8 cellular contexts compared by ENCODE assay signal in genomic region chr11:66347425-66348276, GRCh38. TPM values are rescaled to one million over a fixed set of nuclear protein-coding genes. Genes with fewer than 3 reads are reported as not detected.
A peak's percentile ranks its signal among the peaks of the same experiment; 100 is the strongest.
DNase-seq lines count a peak whose midpoint lies in the region; TF ChIP-seq lines count a peak whose summit lies in the region.

Gene B4GAT1, minus strand, starts transcription at chr11:66347629. Its CDS starts 84 bp downstream, at chr11:66347545.

- TF ChIP-seq CTCF in LNCaP clone FGC (IDR thresholded peaks at IDR 0.05; ENCODE audit: control insufficient read depth, extremely low read depth, insufficient read depth) (no peak), fibroblast of the aortic adventitia (IDR thresholded peaks at IDR 0.05; ENCODE audit: insufficient read depth, low read length) (no peak), nephron (IDR thresholded peaks at IDR 0.05; ENCODE audit: unreplicated experiment in 3 of 3) (no peak)

- TF ChIP-seq POLR2A in Raji (IDR thresholded peaks at IDR 0.05; ENCODE audit: insufficient read depth, low read depth, low read length): peak; percentile 68

- H3K9me3 Mint-ChIP-seq in nephron: no peaks in the 10 kb centered on the region

- H3K4me3 Mint-ChIP-seq in nephron: peak within 1 kb of the TSS; percentile 96 to 98 (median 98)

- peaks cover 13% of the 10 kb centered on the region for H3K36me3 Mint-ChIP-seq in nephron (ENCODE audit: low read depth)

- H3K27ac Mint-ChIP-seq in nephron: peak within 1 kb of the TSS; percentile 95 to 96 (median 96)

- H3K27me3 Mint-ChIP-seq in nephron (ENCODE audit: low read depth): peaks cover 5% of the 10 kb centered on the region

- H3K4me1 Mint-ChIP-seq in nephron: peaks cover 34% of the 10 kb centered on the region

- DNase-seq in AG08396 (ENCODE audit: low spot score) (peak; percentile 83), GM19240 (ENCODE audit: insufficient read length, low spot score) (peak; percentile 53), LNCaP clone FGC (ENCODE audit: low read depth) (peak; percentile 79), fibroblast of the aortic adventitia (ENCODE audit: low read depth) (peak; percentile 97)
- DNase-seq in activated effector memory CD4-positive, alpha-beta T cell treated with anti-CD3 and anti-CD28 coated beads, Interleukin-2, amount 50 U/mL, for 16 hours: peak; percentile 91
- DNase-seq in stimulated activated naive CD4-positive, alpha-beta T cell (lab: John Stamatoyannopoulos, UW): peak; percentile 70 to 88 (median 80)

- H3K4me3 ChIP-seq in LNCaP clone FGC (ENCODE audit: low read depth, low read length) (peak within 1 kb of the TSS; percentile 89), fibroblast of the aortic adventitia (ENCODE audit: low read depth, low read length) (peak within 1 kb of the TSS; percentile 98)

RNA-seq across cellular contexts. Expression of gene B4GAT1, which starts in this region (rescaled TPM):
- total RNA-seq in fibroblast of the aortic adventitia (ENCODE audit: low replicate concordance): 21.5 and 36.3 TPM in 2 replicates

Comparison
In these comparisons a context has a peak if more than half of its experiments do, and no peak if none do; other contexts are left out.
1. Peak in every context shown above with its lines: DNase-seq and H3K4me3 ChIP-seq.